Comparison of ENCODE assay signal across 1 cellular context in the genomic region with DNA sequence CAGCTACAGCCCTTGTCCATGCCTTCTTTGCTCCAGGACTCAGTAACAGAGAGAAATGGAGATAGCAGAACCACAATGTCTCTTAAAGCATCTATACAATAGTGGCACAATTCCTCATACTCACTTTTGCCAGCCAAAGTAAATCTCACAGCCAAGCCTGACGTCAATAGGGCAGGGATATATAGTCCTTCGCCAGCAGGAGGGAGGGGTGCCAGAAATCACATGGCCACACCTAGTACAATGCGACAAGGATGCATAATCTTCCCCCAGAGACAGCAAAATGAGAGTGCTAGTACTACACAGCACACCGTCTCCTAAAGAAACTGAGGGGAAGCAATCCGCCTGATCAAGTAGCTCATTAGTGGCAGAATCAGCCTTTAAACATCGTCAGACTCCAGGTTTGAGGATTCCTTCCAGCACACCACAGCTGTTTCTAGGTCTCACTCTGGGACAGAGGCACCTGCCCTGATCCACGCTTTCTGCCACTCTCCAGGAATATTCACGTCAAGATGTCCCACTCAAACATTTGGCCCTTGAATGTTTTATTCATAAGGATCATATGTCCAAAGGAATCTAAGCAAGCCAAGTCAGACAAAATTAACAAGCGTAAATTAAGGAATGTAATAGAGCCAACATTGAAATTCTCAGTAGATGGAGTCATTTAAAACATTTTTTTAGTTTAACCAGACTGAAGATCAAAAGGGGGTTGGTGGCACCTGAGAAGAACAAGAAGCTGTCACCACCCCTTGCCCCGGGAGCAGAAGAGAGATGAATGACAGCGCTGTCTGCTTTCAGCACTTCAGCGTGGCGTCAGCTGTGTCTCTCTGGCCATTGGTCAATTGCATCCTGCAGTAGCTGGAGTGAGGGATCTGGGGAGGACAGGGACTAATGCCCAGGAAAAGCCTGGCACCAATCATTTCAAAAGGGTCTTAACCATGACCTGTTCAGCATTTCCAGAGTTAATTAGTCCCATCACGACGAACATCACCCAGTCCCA.
TF ChIP-seq lines count a peak whose summit lies in the region.

No MANE protein-coding gene starts in this region.

TF ChIP-seq in WTC11, 78 proteins besides CTCF, POLR2A, EP300 and RAD21 (continued from another document):
- TF ChIP-seq, protein P1, sequence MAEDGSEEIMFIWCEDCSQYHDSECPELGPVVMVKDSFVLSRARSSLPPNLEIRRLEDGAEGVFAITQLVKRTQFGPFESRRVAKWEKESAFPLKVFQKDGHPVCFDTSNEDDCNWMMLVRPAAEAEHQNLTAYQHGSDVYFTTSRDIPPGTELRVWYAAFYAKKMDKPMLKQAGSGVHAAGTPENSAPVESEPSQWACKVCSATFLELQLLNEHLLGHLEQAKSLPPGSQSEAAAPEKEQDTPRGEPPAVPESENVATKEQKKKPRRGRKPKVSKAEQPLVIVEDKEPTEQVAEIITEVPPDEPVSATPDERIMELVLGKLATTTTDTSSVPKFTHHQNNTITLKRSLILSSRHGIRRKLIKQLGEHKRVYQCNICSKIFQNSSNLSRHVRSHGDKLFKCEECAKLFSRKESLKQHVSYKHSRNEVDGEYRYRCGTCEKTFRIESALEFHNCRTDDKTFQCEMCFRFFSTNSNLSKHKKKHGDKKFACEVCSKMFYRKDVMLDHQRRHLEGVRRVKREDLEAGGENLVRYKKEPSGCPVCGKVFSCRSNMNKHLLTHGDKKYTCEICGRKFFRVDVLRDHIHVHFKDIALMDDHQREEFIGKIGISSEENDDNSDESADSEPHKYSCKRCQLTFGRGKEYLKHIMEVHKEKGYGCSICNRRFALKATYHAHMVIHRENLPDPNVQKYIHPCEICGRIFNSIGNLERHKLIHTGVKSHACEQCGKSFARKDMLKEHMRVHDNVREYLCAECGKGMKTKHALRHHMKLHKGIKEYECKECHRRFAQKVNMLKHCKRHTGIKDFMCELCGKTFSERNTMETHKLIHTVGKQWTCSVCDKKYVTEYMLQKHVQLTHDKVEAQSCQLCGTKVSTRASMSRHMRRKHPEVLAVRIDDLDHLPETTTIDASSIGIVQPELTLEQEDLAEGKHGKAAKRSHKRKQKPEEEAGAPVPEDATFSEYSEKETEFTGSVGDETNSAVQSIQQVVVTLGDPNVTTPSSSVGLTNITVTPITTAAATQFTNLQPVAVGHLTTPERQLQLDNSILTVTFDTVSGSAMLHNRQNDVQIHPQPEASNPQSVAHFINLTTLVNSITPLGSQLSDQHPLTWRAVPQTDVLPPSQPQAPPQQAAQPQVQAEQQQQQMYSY (CRISPR knock-in tag; IDR thresholded peaks at IDR 0.05), result no peak
- TF ChIP-seq GTF2I (CRISPR knock-in tag; conservative IDR thresholded peaks at IDR 0.05) (no peak), ATF1 (CRISPR knock-in tag; IDR thresholded peaks at IDR 0.05) (no peak), PRRX2 (CRISPR knock-in tag; IDR thresholded peaks at IDR 0.05) (no peak), KAT7 (CRISPR knock-in tag; IDR thresholded peaks at IDR 0.05; ENCODE audit: borderline replicate concordance) (no peak)
- TF ChIP-seq, protein P2, sequence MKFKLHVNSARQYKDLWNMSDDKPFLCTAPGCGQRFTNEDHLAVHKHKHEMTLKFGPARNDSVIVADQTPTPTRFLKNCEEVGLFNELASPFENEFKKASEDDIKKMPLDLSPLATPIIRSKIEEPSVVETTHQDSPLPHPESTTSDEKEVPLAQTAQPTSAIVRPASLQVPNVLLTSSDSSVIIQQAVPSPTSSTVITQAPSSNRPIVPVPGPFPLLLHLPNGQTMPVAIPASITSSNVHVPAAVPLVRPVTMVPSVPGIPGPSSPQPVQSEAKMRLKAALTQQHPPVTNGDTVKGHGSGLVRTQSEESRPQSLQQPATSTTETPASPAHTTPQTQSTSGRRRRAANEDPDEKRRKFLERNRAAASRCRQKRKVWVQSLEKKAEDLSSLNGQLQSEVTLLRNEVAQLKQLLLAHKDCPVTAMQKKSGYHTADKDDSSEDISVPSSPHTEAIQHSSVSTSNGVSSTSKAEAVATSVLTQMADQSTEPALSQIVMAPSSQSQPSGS (CRISPR knock-in tag; IDR thresholded peaks at IDR 0.05; ENCODE audit: borderline replicate concordance, low read depth), result no peak
- TF ChIP-seq, protein P3, sequence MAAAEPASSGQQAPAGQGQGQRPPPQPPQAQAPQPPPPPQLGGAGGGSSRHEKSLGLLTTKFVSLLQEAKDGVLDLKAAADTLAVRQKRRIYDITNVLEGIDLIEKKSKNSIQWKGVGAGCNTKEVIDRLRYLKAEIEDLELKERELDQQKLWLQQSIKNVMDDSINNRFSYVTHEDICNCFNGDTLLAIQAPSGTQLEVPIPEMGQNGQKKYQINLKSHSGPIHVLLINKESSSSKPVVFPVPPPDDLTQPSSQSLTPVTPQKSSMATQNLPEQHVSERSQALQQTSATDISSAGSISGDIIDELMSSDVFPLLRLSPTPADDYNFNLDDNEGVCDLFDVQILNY (CRISPR knock-in tag; IDR thresholded peaks at IDR 0.05), result no peak
- TF ChIP-seq, protein P4, sequence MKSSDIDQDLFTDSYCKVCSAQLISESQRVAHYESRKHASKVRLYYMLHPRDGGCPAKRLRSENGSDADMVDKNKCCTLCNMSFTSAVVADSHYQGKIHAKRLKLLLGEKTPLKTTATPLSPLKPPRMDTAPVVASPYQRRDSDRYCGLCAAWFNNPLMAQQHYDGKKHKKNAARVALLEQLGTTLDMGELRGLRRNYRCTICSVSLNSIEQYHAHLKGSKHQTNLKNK (CRISPR knock-in tag; IDR thresholded peaks at IDR 0.05), result no peak
- TF ChIP-seq, protein P5, sequence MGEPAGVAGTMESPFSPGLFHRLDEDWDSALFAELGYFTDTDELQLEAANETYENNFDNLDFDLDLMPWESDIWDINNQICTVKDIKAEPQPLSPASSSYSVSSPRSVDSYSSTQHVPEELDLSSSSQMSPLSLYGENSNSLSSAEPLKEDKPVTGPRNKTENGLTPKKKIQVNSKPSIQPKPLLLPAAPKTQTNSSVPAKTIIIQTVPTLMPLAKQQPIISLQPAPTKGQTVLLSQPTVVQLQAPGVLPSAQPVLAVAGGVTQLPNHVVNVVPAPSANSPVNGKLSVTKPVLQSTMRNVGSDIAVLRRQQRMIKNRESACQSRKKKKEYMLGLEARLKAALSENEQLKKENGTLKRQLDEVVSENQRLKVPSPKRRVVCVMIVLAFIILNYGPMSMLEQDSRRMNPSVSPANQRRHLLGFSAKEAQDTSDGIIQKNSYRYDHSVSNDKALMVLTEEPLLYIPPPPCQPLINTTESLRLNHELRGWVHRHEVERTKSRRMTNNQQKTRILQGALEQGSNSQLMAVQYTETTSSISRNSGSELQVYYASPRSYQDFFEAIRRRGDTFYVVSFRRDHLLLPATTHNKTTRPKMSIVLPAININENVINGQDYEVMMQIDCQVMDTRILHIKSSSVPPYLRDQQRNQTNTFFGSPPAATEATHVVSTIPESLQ (CRISPR knock-in tag; IDR thresholded peaks at IDR 0.05), result no peak
- TF ChIP-seq, protein P6, sequence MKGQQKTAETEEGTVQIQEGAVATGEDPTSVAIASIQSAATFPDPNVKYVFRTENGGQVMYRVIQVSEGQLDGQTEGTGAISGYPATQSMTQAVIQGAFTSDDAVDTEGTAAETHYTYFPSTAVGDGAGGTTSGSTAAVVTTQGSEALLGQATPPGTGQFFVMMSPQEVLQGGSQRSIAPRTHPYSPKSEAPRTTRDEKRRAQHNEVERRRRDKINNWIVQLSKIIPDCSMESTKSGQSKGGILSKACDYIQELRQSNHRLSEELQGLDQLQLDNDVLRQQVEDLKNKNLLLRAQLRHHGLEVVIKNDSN (CRISPR knock-in tag; IDR thresholded peaks at IDR 0.05), result no peak
- TF ChIP-seq, protein P7, sequence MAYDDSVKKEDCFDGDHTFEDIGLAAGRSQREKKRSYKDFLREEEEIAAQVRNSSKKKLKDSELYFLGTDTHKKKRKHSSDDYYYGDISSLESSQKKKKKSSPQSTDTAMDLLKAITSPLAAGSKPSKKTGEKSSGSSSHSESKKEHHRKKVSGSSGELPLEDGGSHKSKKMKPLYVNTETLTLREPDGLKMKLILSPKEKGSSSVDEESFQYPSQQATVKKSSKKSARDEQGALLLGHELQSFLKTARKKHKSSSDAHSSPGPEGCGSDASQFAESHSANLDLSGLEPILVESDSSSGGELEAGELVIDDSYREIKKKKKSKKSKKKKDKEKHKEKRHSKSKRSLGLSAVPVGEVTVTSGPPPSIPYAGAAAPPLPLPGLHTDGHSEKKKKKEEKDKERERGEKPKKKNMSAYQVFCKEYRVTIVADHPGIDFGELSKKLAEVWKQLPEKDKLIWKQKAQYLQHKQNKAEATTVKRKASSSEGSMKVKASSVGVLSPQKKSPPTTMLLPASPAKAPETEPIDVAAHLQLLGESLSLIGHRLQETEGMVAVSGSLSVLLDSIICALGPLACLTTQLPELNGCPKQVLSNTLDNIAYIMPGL (CRISPR knock-in tag; IDR thresholded peaks at IDR 0.05), result no peak
